ENCODE assay signal across 11 cellular contexts in genomic region chr22:43293661-43294392, GRCh38. TPM values are rescaled to one million over a fixed set of nuclear protein-coding genes. Genes with fewer than 3 reads are reported as not detected.
DNase-seq lines count a peak whose midpoint lies in the region; ATAC-seq and TF ChIP-seq lines count a peak whose summit lies in the region.
"Had no signal": no experiment of that assay in that cellular context is flagged by ENCODE, and none has a peak within 500 bp of the region (broad histone marks: within the 10 kb centered on the region; RNA-seq: fewer than 3 reads in every experiment).

No MANE protein-coding gene starts in this region.

- no peaks in the 10 kb centered on the region for H3K9me3 ChIP-seq in BLaER1 treated with 17β-estradiol and CSF1 and Interleukin-3, amounts not matched to agents 10 nM and 100 nM (replicated peaks in 1 of 11)
- H3K9me3 ChIP-seq in mucosa of descending colon = no peaks in the 10 kb centered on the region

- H3K4me2 ChIP-seq in BLaER1 treated with 17β-estradiol and CSF1 and Interleukin-3, amounts not matched to agents 10 nM and 100 nM = peak overlapping the region; percentile 27 to 95 (median 82); a peak in 21 of 22 replicates

- peak overlapping the region in 5 of 11 experiments; percentile 20 to 84 (median 38); a peak in 4 of 22 replicates for H3K27ac ChIP-seq in BLaER1 treated with 17β-estradiol and CSF1 and Interleukin-3, amounts not matched to agents 10 nM and 100 nM

- H4K20me1 ChIP-seq in BLaER1 treated with 17β-estradiol and CSF1 and Interleukin-3, amounts not matched to agents 10 nM and 100 nM = no peaks in the 10 kb centered on the region

- H3K4me1 ChIP-seq in BLaER1 treated with 17β-estradiol and CSF1 and Interleukin-3, amounts not matched to agents 10 nM and 100 nM = peaks cover 42 to 81% (median 77%) of the 10 kb centered on the region in 10 experiments
- peaks cover 7% of the 10 kb centered on the region for H3K4me1 ChIP-seq in mucosa of descending colon (ENCODE audit: low read depth)

- intact Hi-C loops in mucosa of descending colon (cut with DNase I, micrococcal nuclease) = no loop called here

- TF ChIP-seq CTCF in mucosa of descending colon (IDR thresholded peaks at IDR 0.05) = no peak

- no peaks in the 10 kb centered on the region for H3K36me3 ChIP-seq in BLaER1 treated with 17β-estradiol and CSF1 and Interleukin-3, amounts not matched to agents 10 nM and 100 nM
- no peaks in the 10 kb centered on the region for H3K36me3 ChIP-seq in mucosa of descending colon (ENCODE audit: low read depth)

- H3K27me3 ChIP-seq in BLaER1 treated with 17β-estradiol and CSF1 and Interleukin-3, amounts not matched to agents 10 nM and 100 nM = peaks cover 0 to 4% (median 0%) of the 10 kb centered on the region in 11 experiments; a peak in 3 of 22 replicates

- ATAC-seq in mucosa of descending colon (peak; percentile 83), HG02970 (IDR thresholded peaks at IDR 0.05; ENCODE audit: low FRiP score, unreplicated experiment) (no peak), HG03095 (IDR thresholded peaks at IDR 0.05; ENCODE audit: unreplicated experiment) (no peak)
- ATAC-seq: activated CD4-positive, alpha-beta T cell treated with anti-CD3 and anti-CD28 coated beads for 36 hours had no signal

- no peak overlapping the region for H3K9ac ChIP-seq in BLaER1 treated with 17β-estradiol and CSF1 and Interleukin-3, amounts not matched to agents 10 nM and 100 nM

- no peak overlapping the region for H3K4me3 ChIP-seq in BLaER1 treated with 17β-estradiol and CSF1 and Interleukin-3, amounts not matched to agents 10 nM and 100 nM
- H3K4me3 ChIP-seq in mucosa of descending colon = no peak overlapping the region

- DNase-seq in NCI-H1694 treated with DMSO at 0.1 percent for 48 hours (lab: John Stamatoyannopoulos, UW) (peak; percentile 81), cerebellar cortex (ENCODE audit: low spot score) (peak; percentile 51), mucosa of descending colon (peak; percentile 79 to 86 (median 81)), NCI-H2107 treated with DMSO at 0.1 percent for 48 hours (lab: John Stamatoyannopoulos, UW; ENCODE audit: unreplicated experiment) (no peak)
- no peak for DNase-seq in activated CD4-positive, CD25-positive, alpha-beta regulatory T cell treated with anti-CD3 and anti-CD28 coated beads, Interleukin-2, amount 50 U/mL, for 72 hours
- DNase-seq: activated CD4-positive, alpha-beta T cell treated with anti-CD3 and anti-CD28 coated beads for 36 hours had no signal

RNA-seq across cellular contexts. Expression of gene SCUBE1, which starts 49.3 kb away (rescaled TPM):
- 10 to 100 TPM in 1 of 3 donors, 1 to 10 TPM in 2; 3.8 to 20.9 (median 4.7) TPM for total RNA-seq in mucosa of descending colon
- total RNA-seq: activated CD4-positive, alpha-beta T cell treated with anti-CD3 and anti-CD28 coated beads for 36 hours; LHCN-M2; myocyte had no signal

Comparison
In these comparisons a context has a peak if more than half of its experiments do, and no peak if none do; other contexts are left out.
1. DNase-seq: peak in NCI-H1694 treated with DMSO at 0.1 percent for 48 hours (single experiment), cerebellar cortex (single experiment) and mucosa of descending colon (3 of 3); none in activated CD4-positive, CD25-positive, alpha-beta regulatory T cell treated with anti-CD3 and anti-CD28 coated beads, Interleukin-2, amount 50 U/mL, for 72 hours (single experiment) and NCI-H2107 treated with DMSO at 0.1 percent for 48 hours (single experiment).